In genomic region chr22:28027453-28028448, GRCh38 we compare ENCODE assay signal across 18 cellular contexts.
A peak's percentile ranks its signal among the peaks of the same experiment; 100 is the strongest.
DNase-seq lines count a peak whose midpoint lies in the region; ATAC-seq, FAIRE-seq and TF ChIP-seq lines count a peak whose summit lies in the region.
"Had no signal": no experiment of that assay in that cellular context is flagged by ENCODE, and none has a peak within 500 bp of the region (broad histone marks: within the 10 kb centered on the region; RNA-seq: fewer than 3 reads in every experiment).

No MANE protein-coding gene starts in this region.

- H4K20me1 ChIP-seq in neural progenitor cell (ENCODE audit: low read depth), result no peaks in the 10 kb centered on the region

- no peaks in the 10 kb centered on the region for H3K9me3 ChIP-seq in neural progenitor cell (ENCODE audit: low read depth)
- no peaks in the 10 kb centered on the region for H3K9me3 ChIP-seq in upper lobe of right lung
- no peaks in the 10 kb centered on the region for H3K9me3 ChIP-seq in T-helper 17 cell (ENCODE audit: control insufficient read depth, low read length, poor library complexity, severe bottlenecking)
- H3K9me3 ChIP-seq: HAP-1, tibial artery had no signal

- no peaks in the 10 kb centered on the region for H3K36me3 Mint-ChIP-seq in activated CD8-positive, alpha-beta memory T cell treated with anti-CD3 and anti-CD28 coated beads, Interleukin-2, amount 10 ng/mL, durations not matched to agents 7 days and 5 days
- peaks cover 24% of the 10 kb centered on the region for H3K36me3 Mint-ChIP-seq in neural progenitor cell
- no peaks in the 10 kb centered on the region for H3K36me3 Mint-ChIP-seq in T-helper 17 cell (ENCODE audit: low read depth)

- peak; percentile 29 for DNase-seq in activated CD8-positive, alpha-beta memory T cell treated with anti-CD3 and anti-CD28 coated beads, Interleukin-2, amount 10 ng/mL, durations not matched to agents 7 days and 5 days
- DNase-seq in activated CD8-positive, alpha-beta memory T cell treated with anti-CD3 and anti-CD28 coated beads, Interleukin-2, amount 50 U/mL, for 4 hours, result no peak
- peak; percentile 36 for DNase-seq in glomerular visceral epithelial cell (ENCODE audit: extremely low spot score)
- DNase-seq in neural progenitor cell (ENCODE audit: low spot score), result no peak
- DNase-seq in upper lobe of right lung, result peak; percentile 55
- no peak for DNase-seq in T-helper 17 cell
- DNase-seq in GM12891 (ENCODE audit: insufficient read length, low spot score), result no peak
- DNase-seq: activated naive CD8-positive, alpha-beta T cell treated with anti-CD3 and anti-CD28 coated beads, Interleukin-2, amount 50 U/mL, for 24 hours; effector memory CD8-positive, alpha-beta T cell; mammary epithelial cell; NCI-H1048; NCI-H524 treated with DMSO at 0.1 percent for 48 hours had no signal

- H3K27me3 Mint-ChIP-seq in activated CD8-positive, alpha-beta memory T cell treated with anti-CD3 and anti-CD28 coated beads, Interleukin-2, amount 10 ng/mL, durations not matched to agents 7 days and 5 days, result no peaks in the 10 kb centered on the region
- H3K27me3 Mint-ChIP-seq in neural progenitor cell (ENCODE audit: insufficient read depth, low read depth) (peaks cover 6% of the 10 kb centered on the region), T-helper 17 cell (no peaks in the 10 kb centered on the region)
- H3K27me3 Mint-ChIP-seq: activated naive CD8-positive, alpha-beta T cell treated with anti-CD3 and anti-CD28 coated beads, Interleukin-2, amount 50 U/mL, for 24 hours had no signal

- no peaks in the 10 kb centered on the region for H3K4me1 Mint-ChIP-seq in activated CD8-positive, alpha-beta memory T cell treated with anti-CD3 and anti-CD28 coated beads, Interleukin-2, amount 10 ng/mL, durations not matched to agents 7 days and 5 days
- peaks cover 49% of the 10 kb centered on the region for H3K4me1 Mint-ChIP-seq in neural progenitor cell
- no peaks in the 10 kb centered on the region for H3K4me1 Mint-ChIP-seq in T-helper 17 cell
- H3K4me1 Mint-ChIP-seq: activated naive CD8-positive, alpha-beta T cell treated with anti-CD3 and anti-CD28 coated beads, Interleukin-2, amount 50 U/mL, for 24 hours had no signal

- H3K9me3 Mint-ChIP-seq in activated CD8-positive, alpha-beta memory T cell treated with anti-CD3 and anti-CD28 coated beads, Interleukin-2, amount 10 ng/mL, durations not matched to agents 7 days and 5 days (ENCODE audit: low read depth), result no peaks in the 10 kb centered on the region
- no peaks in the 10 kb centered on the region for H3K9me3 Mint-ChIP-seq in neural progenitor cell
- H3K9me3 Mint-ChIP-seq: activated naive CD8-positive, alpha-beta T cell treated with anti-CD3 and anti-CD28 coated beads, Interleukin-2, amount 50 U/mL, for 24 hours; effector memory CD8-positive, alpha-beta T cell had no signal

- no peak overlapping the region for H3K27ac ChIP-seq in neural progenitor cell
- H3K27ac ChIP-seq in upper lobe of right lung, result peak overlapping the region; percentile 30
- H3K27ac ChIP-seq: RWPE1, tibial artery had no signal

- H3K9ac ChIP-seq in neural progenitor cell, result no peak overlapping the region

- H3K27ac Mint-ChIP-seq in activated CD8-positive, alpha-beta memory T cell treated with anti-CD3 and anti-CD28 coated beads, Interleukin-2, amount 10 ng/mL, durations not matched to agents 7 days and 5 days, result no peak overlapping the region
- H3K27ac Mint-ChIP-seq in neural progenitor cell (peak overlapping the region; percentile 92), T-helper 17 cell (no peak overlapping the region)
- H3K27ac Mint-ChIP-seq: activated naive CD8-positive, alpha-beta T cell treated with anti-CD3 and anti-CD28 coated beads, Interleukin-2, amount 50 U/mL, for 24 hours; effector memory CD8-positive, alpha-beta T cell had no signal

- FAIRE-seq in GM12891 (lab: Jason Lieb, UNC), result no peak
- FAIRE-seq: GM19239 had no signal

- CTCF ChIA-PET in activated CD8-positive, alpha-beta memory T cell treated with anti-CD3 and anti-CD28 coated beads, Interleukin-2, amount 10 ng/mL, durations not matched to agents 7 days and 5 days (lab: Charles Lee), result interaction anchor here (1.1 to 1.9 kb wide), 2 partner anchors 7 to 9 kb away, joined by 3 to 9 read pairs; no protein-coding TSS in a partner anchor

- H3K4me3 ChIP-seq in neural progenitor cell, result no peak overlapping the region
- no peak overlapping the region for H3K4me3 ChIP-seq in upper lobe of right lung
- H3K4me3 ChIP-seq: HAP-1, skin epidermis, tibial artery had no signal

- H3K36me3 ChIP-seq in neural progenitor cell, result no peaks in the 10 kb centered on the region
- H3K36me3 ChIP-seq in upper lobe of right lung, result peaks cover 8% of the 10 kb centered on the region
- H3K36me3 ChIP-seq: HAP-1 had no signal

- no peak overlapping the region for H3K4me3 Mint-ChIP-seq in activated CD8-positive, alpha-beta memory T cell treated with anti-CD3 and anti-CD28 coated beads, Interleukin-2, amount 10 ng/mL, durations not matched to agents 7 days and 5 days
- no peak overlapping the region for H3K4me3 Mint-ChIP-seq in neural progenitor cell
- H3K4me3 Mint-ChIP-seq in T-helper 17 cell, result no peak overlapping the region
- H3K4me3 Mint-ChIP-seq: activated naive CD8-positive, alpha-beta T cell treated with anti-CD3 and anti-CD28 coated beads, Interleukin-2, amount 50 U/mL, for 24 hours; effector memory CD8-positive, alpha-beta T cell had no signal

- no peak for ATAC-seq in activated CD8-positive, alpha-beta memory T cell treated with anti-CD3 and anti-CD28 coated beads, Interleukin-2, amount 10 ng/mL, durations not matched to agents 7 days and 5 days
- ATAC-seq in upper lobe of right lung, result no peak
- no peak for ATAC-seq in T-helper 17 cell
- ATAC-seq in HG03095 (IDR thresholded peaks at IDR 0.05; ENCODE audit: unreplicated experiment), result no peak
- ATAC-seq: activated naive CD8-positive, alpha-beta T cell treated with anti-CD3 and anti-CD28 coated beads, Interleukin-2, amount 50 U/mL, for 24 hours; effector memory CD8-positive, alpha-beta T cell had no signal

- H3K4me2 ChIP-seq in neural progenitor cell, result no peak overlapping the region

- peaks cover 4% of the 10 kb centered on the region for H3K4me1 ChIP-seq in neural progenitor cell
- peaks cover 36% of the 10 kb centered on the region for H3K4me1 ChIP-seq in upper lobe of right lung
- H3K4me1 ChIP-seq: HAP-1 had no signal

- H3K27me3 ChIP-seq in neural progenitor cell, result no peaks in the 10 kb centered on the region
- H3K27me3 ChIP-seq in upper lobe of right lung, result no peaks in the 10 kb centered on the region
- H3K27me3 ChIP-seq: tibial artery had no signal

- no peak overlapping the region for H2AFZ ChIP-seq in neural progenitor cell (replicated peaks)

- intact Hi-C loops in upper lobe of right lung (cut with DNase I), result no loop called here

- H3K79me2 ChIP-seq in neural progenitor cell (ENCODE audit: low read depth), result no peaks in the 10 kb centered on the region

- H3F3A ChIP-seq in neural progenitor cell (ENCODE audit: low read depth), result no peaks in the 10 kb centered on the region

- no peak for TF ChIP-seq POLR2A in GM12891 (IDR thresholded peaks at IDR 0.05; ENCODE audit: low read depth, low read length)

- no peak for TF ChIP-seq CTCF in neural progenitor cell (IDR thresholded peaks at IDR 0.05)
- no peak for TF ChIP-seq CTCF in upper lobe of right lung (IDR thresholded peaks at IDR 0.05)

TF ChIP-seq in GM12891, 5 proteins besides CTCF, POLR2A, EP300 and RAD21:
- TF ChIP-seq POU2F2 (IDR thresholded peaks at IDR 0.05; ENCODE audit: low read depth, low read length), result no peak
- TF ChIP-seq PAX5 (IDR thresholded peaks at IDR 0.05; ENCODE audit: insufficient read depth, low read length, severe bottlenecking), result no peak
- TF ChIP-seq TAF1 (IDR thresholded peaks at IDR 0.05; ENCODE audit: low read depth, low read length), result no peak
- TF ChIP-seq SPI1 (IDR thresholded peaks at IDR 0.05; ENCODE audit: low read depth, low read length), result no peak
- TF ChIP-seq POLR2AphosphoS5 (IDR thresholded peaks at IDR 0.05; ENCODE audit: low read depth, low read length), result no peak

Comparison
In these comparisons a context has a peak if more than half of its experiments do, and no peak if none do; other contexts are left out.
1. DNase-seq: peak in activated CD8-positive, alpha-beta memory T cell treated with anti-CD3 and anti-CD28 coated beads, Interleukin-2, amount 10 ng/mL, durations not matched to agents 7 days and 5 days (single experiment), glomerular visceral epithelial cell (single experiment) and upper lobe of right lung (single experiment); none in activated CD8-positive, alpha-beta memory T cell treated with anti-CD3 and anti-CD28 coated beads, Interleukin-2, amount 50 U/mL, for 4 hours (single experiment), neural progenitor cell (single experiment), T-helper 17 cell (0 of 3) and GM12891 (single experiment).